17 cellular contexts compared by ENCODE assay signal in the genomic region with DNA sequence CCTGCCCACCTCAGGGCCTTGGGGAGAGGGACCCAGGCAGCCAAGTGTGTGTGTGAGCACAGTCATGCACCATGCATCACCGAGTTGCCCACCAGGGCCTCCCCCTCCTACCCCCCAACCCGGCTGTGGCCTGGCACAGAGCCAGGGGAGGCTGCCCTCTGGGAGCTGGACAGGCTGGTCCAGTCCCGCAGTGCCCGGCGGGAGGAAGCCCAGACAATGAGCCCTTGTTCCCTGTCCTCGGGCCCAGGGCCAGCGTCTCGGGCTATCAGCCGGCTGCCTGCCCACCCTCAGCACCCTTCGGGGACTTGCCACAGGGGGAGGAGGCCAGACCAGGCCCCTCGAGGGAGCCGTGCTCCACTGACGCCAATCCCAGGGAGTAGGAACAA. TPM values are rescaled to one million over a fixed set of nuclear protein-coding genes. Genes with fewer than 3 reads are reported as not detected.
DNase-seq lines count a peak whose midpoint lies in the region; ATAC-seq, FAIRE-seq and TF ChIP-seq lines count a peak whose summit lies in the region.
"Had no signal": no experiment of that assay in that cellular context is flagged by ENCODE, and none has a peak within 500 bp of the region (broad histone marks: within the 10 kb centered on the region; RNA-seq: fewer than 3 reads in every experiment).

No MANE protein-coding gene starts in this region.

- ATAC-seq in pancreas: peak; percentile 54 to 66 (median 62)
- ATAC-seq in HG03097 (IDR thresholded peaks at IDR 0.05; ENCODE audit: low FRiP score, unreplicated experiment): no peak
- ATAC-seq in T-cell (replicated peaks in 1 of 4): no peak
- ATAC-seq: HCT116 had no signal

- H3K4me3 ChIP-seq in BLaER1 (no peak overlapping the region), pancreas (no peak overlapping the region)
- H3K4me3 ChIP-seq in CD4-positive, alpha-beta memory T cell (ENCODE audit: low read length in 2 of 2): no peak overlapping the region
- H3K4me3 ChIP-seq: lung had no signal

- H3K4me2 ChIP-seq in BLaER1: peak overlapping the region; percentile 84

- POLR2A ChIA-PET in RWPE1 (lab: Yijun Ruan, JAX; ENCODE audit: low non-redundant PET) (no interaction called here), T-cell (lab: Charles Lee) (no interaction called here)
- POLR2A ChIA-PET in CD4-positive, alpha-beta memory T cell (lab: Charles Lee; ENCODE audit: partially characterized antibody): no interaction called here

- H3K27ac Mint-ChIP-seq in CD4-positive, alpha-beta memory T cell: no peak overlapping the region
- H3K27ac Mint-ChIP-seq in T-cell: no peak overlapping the region
- H3K27ac Mint-ChIP-seq: activated B cell treated with CpG ODN at 0.5 μM for 24 hours; IgD-negative memory B cell; nephron progenitor cell; T-helper 1 cell treated with Interleukin-12 subunit alpha and Interleukin-12 subunit beta and Interleukin-4 antibody, amounts not matched to agents 30 μg/mL and 1 μg/mL, for 36 hours had no signal

- no peaks in the 10 kb centered on the region for H3K27me3 Mint-ChIP-seq in CD4-positive, alpha-beta memory T cell
- peaks cover 0 to 5% of the 10 kb centered on the region in 2 donors for H3K27me3 Mint-ChIP-seq in T-cell
- H3K27me3 Mint-ChIP-seq: IgD-negative memory B cell had no signal

- TF ChIP-seq CTCF in RWPE1 (conservative IDR thresholded peaks at IDR 0.05; ENCODE audit: low read depth) (no peak), pancreas (IDR thresholded peaks at IDR 0.05) (no peak)

- H3K27ac ChIP-seq in BLaER1 (peak overlapping the region; percentile 33), RWPE1 (peak overlapping the region; percentile 15; the same call in 1 of the 2 replicates), pancreas (peak overlapping the region; percentile 8 to 66 (median 48))
- H3K27ac ChIP-seq in CD4-positive, alpha-beta memory T cell (ENCODE audit: low read depth, low read length): no peak overlapping the region

- FAIRE-seq in pancreas (lab: Jason Lieb, UNC): no peak

- H3K9me3 Mint-ChIP-seq in CD4-positive, alpha-beta memory T cell: no peaks in the 10 kb centered on the region
- H3K9me3 Mint-ChIP-seq in T-cell: no peaks in the 10 kb centered on the region
- H3K9me3 Mint-ChIP-seq: activated B cell treated with CpG ODN at 0.5 μM for 24 hours; IgD-negative memory B cell; nephron progenitor cell; T-helper 1 cell treated with Interleukin-12 subunit alpha and Interleukin-12 subunit beta and Interleukin-4 antibody, amounts not matched to agents 30 μg/mL and 1 μg/mL, for 36 hours had no signal

- intact Hi-C loops in pancreas (cut with DNase I): no loop called here
- intact Hi-C loops in CD4-positive, alpha-beta memory T cell (cut with micrococcal nuclease): no loop called here

- H3K27me3 ChIP-seq in BLaER1: peaks cover 22% of the 10 kb centered on the region
- H3K27me3 ChIP-seq in pancreas: no peaks in the 10 kb centered on the region
- no peaks in the 10 kb centered on the region for H3K27me3 ChIP-seq in CD4-positive, alpha-beta memory T cell (ENCODE audit: insufficient read depth, low read length)

- peak overlapping the region; percentile 5; the same call in 1 of the 2 replicates for H3K9ac ChIP-seq in BLaER1

- peaks cover 0 to 6% (median 2%) of the 10 kb centered on the region in 4 donors for H3K4me1 Mint-ChIP-seq in CD4-positive, alpha-beta memory T cell
- H3K4me1 Mint-ChIP-seq in T-cell: peaks cover 6% of the 10 kb centered on the region in 3 donors

- CTCF ChIA-PET in RWPE1 (lab: Yijun Ruan, JAX) (no interaction called here), T-cell (lab: Charles Lee) (no interaction called here)
- CTCF ChIA-PET in CD4-positive, alpha-beta memory T cell (lab: Charles Lee; ENCODE audit: partially characterized antibody): no interaction called here

- peaks cover 49% of the 10 kb centered on the region for H4K20me1 ChIP-seq in BLaER1

- no peaks in the 10 kb centered on the region for H3K36me3 Mint-ChIP-seq in CD4-positive, alpha-beta memory T cell
- H3K36me3 Mint-ChIP-seq in T-cell: peaks cover 3% of the 10 kb centered on the region

- no peaks in the 10 kb centered on the region for H3K9me3 ChIP-seq in BLaER1
- no peaks in the 10 kb centered on the region for H3K9me3 ChIP-seq in pancreas
- no peaks in the 10 kb centered on the region for H3K9me3 ChIP-seq in CD4-positive, alpha-beta memory T cell (ENCODE audit: control insufficient read depth in 1 of 2, low read length in 2 of 2)

- 36 to 55% methylated on average over 13 of the region's 13 CpGs for WGBS in pancreas, 2 donors

- peaks cover 50% of the 10 kb centered on the region for H3K4me1 ChIP-seq in BLaER1
- H3K4me1 ChIP-seq in pancreas: peaks cover under 1 to 15% (median 14%) of the 10 kb centered on the region in 3 donors
- peaks cover 4% of the 10 kb centered on the region for H3K4me1 ChIP-seq in CD4-positive, alpha-beta memory T cell (ENCODE audit: insufficient read depth, low read length)

- H3K36me3 ChIP-seq in BLaER1 (no peaks in the 10 kb centered on the region), pancreas (peaks cover 0 to 4% (median 0%) of the 10 kb centered on the region in 3 donors)
- H3K36me3 ChIP-seq in CD4-positive, alpha-beta memory T cell (ENCODE audit: insufficient read depth, low read length): no peaks in the 10 kb centered on the region

- no peak overlapping the region for H3K4me3 Mint-ChIP-seq in CD4-positive, alpha-beta memory T cell
- no peak overlapping the region for H3K4me3 Mint-ChIP-seq in T-cell
- H3K4me3 Mint-ChIP-seq: activated B cell treated with CpG ODN at 0.5 μM for 24 hours; IgD-negative memory B cell; nephron progenitor cell; T-helper 1 cell treated with Interleukin-12 subunit alpha and Interleukin-12 subunit beta and Interleukin-4 antibody, amounts not matched to agents 30 μg/mL and 1 μg/mL, for 36 hours had no signal

- no peak for DNase-seq in RWPE1 (ENCODE audit: low spot score)
- DNase-seq in globus pallidus (ENCODE audit: low spot score): peak; percentile 94
- DNase-seq in pancreas: peak; percentile 68 to 95 (median 82)
- no peak for DNase-seq in CD4-positive, alpha-beta memory T cell
- no peak for DNase-seq in NCI-H446 (lab: John Stamatoyannopoulos, UW)
- DNase-seq in T-cell: no peak
- DNase-seq: activated B cell treated with CpG ODN at 0.5 μM for 24 hours; activated effector memory CD4-positive, alpha-beta T cell treated with anti-CD3 and anti-CD28 coated beads, Interleukin-2, amount 50 U/mL, for 16 hours; effector memory CD4-positive, alpha-beta T cell; GF-D8; nephron progenitor cell had no signal

RNA-seq across cellular contexts. Expression of a gene that starts 4.5 kb away (rescaled TPM):
- total RNA-seq in pancreas (10 to 100 TPM in 3 of 6 donors, 1 to 10 TPM in 3; 8.3 to 20.2 (median 9.8) TPM), T-cell (under 1 TPM in 3 of 5 donors, not detected in 2; 0.47 to 0.72 (median 0.54) TPM)
- polyA plus RNA-seq in pancreas: 100 to 1,000 TPM; 101 to 106 TPM
- total RNA-seq in CD4-positive, alpha-beta memory T cell: under 1 TPM in 1 of 2 experiments, not detected in 1; 0.19 TPM
- under 1 TPM in 1 of 2 donors, not detected in 1; 0.40 TPM for polyA plus RNA-seq in CD4-positive, alpha-beta memory T cell

RNA-seq across cellular contexts. Expression of a gene that starts 14.6 kb away (rescaled TPM):
- 10 to 100 TPM; 23.5 to 60.1 (median 42.8) TPM for total RNA-seq in pancreas
- 100 to 1,000 TPM in 1 of 2 donors, 10 to 100 TPM in 1; 92.9 to 195 TPM for polyA plus RNA-seq in pancreas
- 10 to 100 TPM; 27.1 to 28.3 TPM for total RNA-seq in CD4-positive, alpha-beta memory T cell
- 10 to 100 TPM; 11.9 to 18.1 TPM for polyA plus RNA-seq in CD4-positive, alpha-beta memory T cell
- 10 to 100 TPM; 11.8 to 30.6 (median 19.8) TPM for total RNA-seq in T-cell

RNA-seq across cellular contexts. Expression of a gene that starts 32.6 kb away (rescaled TPM):
- total RNA-seq in pancreas: 10 to 100 TPM; 15.9 to 36.1 (median 27.8) TPM
- polyA plus RNA-seq in pancreas: 10 to 100 TPM; 30.6 to 58.1 TPM
- total RNA-seq in CD4-positive, alpha-beta memory T cell: 10 to 100 TPM; 77.6 to 85.0 TPM
- 100 to 1,000 TPM in 1 of 2 donors, 10 to 100 TPM in 1; 62.6 to 102 TPM for polyA plus RNA-seq in CD4-positive, alpha-beta memory T cell
- 10 to 100 TPM; 36.5 to 80.2 (median 68.7) TPM for total RNA-seq in T-cell

RNA-seq across cellular contexts. Expression of a gene that starts 33.4 kb away (rescaled TPM):
- total RNA-seq in pancreas (10 to 100 TPM; 41.0 to 55.2 (median 46.3) TPM), T-cell (10 to 100 TPM; 51.2 to 81.8 (median 73.0) TPM)
- 10 to 100 TPM; 39.9 to 41.1 TPM for polyA plus RNA-seq in pancreas
- total RNA-seq in CD4-positive, alpha-beta memory T cell: 10 to 100 TPM; 65.0 to 65.5 TPM
- 10 to 100 TPM; 44.2 to 47.3 TPM for polyA plus RNA-seq in CD4-positive, alpha-beta memory T cell

Comparison
In these comparisons a context has a peak if more than half of its experiments do, and no peak if none do; other contexts are left out.
1. DNase-seq: peak in globus pallidus (single experiment) and pancreas (6 of 6); none in RWPE1 (single experiment), CD4-positive, alpha-beta memory T cell (0 of 5), NCI-H446 (0 of 2) and T-cell (0 of 34).
2. ATAC-seq: peak in pancreas (4 of 4); none in HG03097 (single experiment) and T-cell (0 of 4).
3. RNA of a gene that starts 4.5 kb away (total RNA-seq): 8.3 to 20.2 TPM in pancreas; 0.47 to 0.72 TPM in T-cell and 0.19 TPM in CD4-positive, alpha-beta memory T cell; every median in the first group is over 4 times any median in the second.